Comparison of ENCODE assay signal across 12 cellular contexts in genomic region chr1:24567792-24568388, GRCh38. TPM values are rescaled to one million over a fixed set of nuclear protein-coding genes. Genes with fewer than 3 reads are reported as not detected.
DNase-seq lines count a peak whose midpoint lies in the region; ATAC-seq, FAIRE-seq and TF ChIP-seq lines count a peak whose summit lies in the region.
"Had no signal": no experiment of that assay in that cellular context is flagged by ENCODE, and none has a peak within 500 bp of the region (broad histone marks: within the 10 kb centered on the region; RNA-seq: fewer than 3 reads in every experiment).

No MANE protein-coding gene starts in this region.

- no peak overlapping the region for H3K56ac ChIP-seq in IMR-90 (ENCODE audit: extremely low read depth, insufficient read depth, low read length)
- H3K56ac ChIP-seq in H1 (replicated peaks; ENCODE audit: insufficient read length, low read depth, low read length) = no peak overlapping the region

- TF ChIP-seq RAD21 in IMR-90 (IDR thresholded peaks at IDR 0.05; ENCODE audit: low read length) (no peak), H1 (IDR thresholded peaks at IDR 0.05 in 1 of 2, conservative IDR thresholded peaks at IDR 0.05 in 1 of 2; ENCODE audit: low read depth in 2 of 2, low read length in 2 of 2) (0 out of 4 replicates have a peak, but pooled peaks of 1 of the 2 experiments have one; percentile 27)

- no peak overlapping the region for H3K14ac ChIP-seq in IMR-90 (replicated peaks; ENCODE audit: low read depth, low read length)
- H3K14ac ChIP-seq in H1 (ENCODE audit: insufficient read length) = no peak overlapping the region

- H2AK5ac ChIP-seq in IMR-90 (ENCODE audit: low read depth, low read length) = no peak overlapping the region
- no peak overlapping the region for H2AK5ac ChIP-seq in H1 (ENCODE audit: low read depth, low read length)

- FAIRE-seq in H1 (lab: Jason Lieb, UNC) = no peak
- FAIRE-seq: D721Med had no signal

- H3K23me2 ChIP-seq in H1 (ENCODE audit: low read depth, low read length) = no peaks in the 10 kb centered on the region

- H3K18ac ChIP-seq in IMR-90 (ENCODE audit: low read depth, low read length) (no peak overlapping the region), H1 (ENCODE audit: extremely low read depth, low read length) (no peak overlapping the region)

- H3K9me1 ChIP-seq in IMR-90 (ENCODE audit: insufficient read depth, low read length) = no peaks in the 10 kb centered on the region

- no peak for TF ChIP-seq EP300 in H1 (IDR thresholded peaks at IDR 0.05; ENCODE audit: borderline replicate concordance in 1 of 2, low read depth in 2 of 2, low read length in 2 of 2)

- H3K4me2 ChIP-seq in IMR-90 (ENCODE audit: low read depth, low read length) = no peak overlapping the region
- no peak overlapping the region for H3K4me2 ChIP-seq in H1 (ENCODE audit: insufficient read depth in 1 of 2, low read depth in 2 of 2, low read length in 2 of 2)

- H3K27ac ChIP-seq in C4-2B = peak overlapping the region; percentile 44
- no peak overlapping the region for H3K27ac ChIP-seq in IMR-90 (ENCODE audit: insufficient read depth, low read length)
- H3K27ac ChIP-seq in H1 (ENCODE audit: low read depth, low read length) = no peak overlapping the region

- H3K36me3 ChIP-seq in IMR-90 (ENCODE audit: control insufficient read depth, insufficient read depth, low read length) (no peaks in the 10 kb centered on the region), H1 (ENCODE audit: control insufficient read depth in 2 of 4, insufficient read depth in 4 of 4, low read length in 3 of 4) (no peaks in the 10 kb centered on the region), mucosa of stomach (ENCODE audit: control insufficient read depth, insufficient read depth, low read length) (no peaks in the 10 kb centered on the region), MG63 (no peaks in the 10 kb centered on the region)

- H2BK120ac ChIP-seq in IMR-90 (ENCODE audit: low read depth, low read length) (no peak overlapping the region), H1 (replicated peaks; ENCODE audit: low read depth, low read length) (no peak overlapping the region)

- TF ChIP-seq CTCF in C4-2B (conservative IDR thresholded peaks at IDR 0.05) = peak; percentile 31
- TF ChIP-seq CTCF in IMR-90 (conservative IDR thresholded peaks at IDR 0.05; ENCODE audit: low read depth, low read length) = no peak
- peak in 2 of 3 experiments; percentile 36 to 39; a peak in 2 of 4 replicates for TF ChIP-seq CTCF in H1 (IDR thresholded peaks at IDR 0.05; ENCODE audit: control extremely low read depth in 1 of 3, insufficient read depth in 1 of 3, low read depth in 1 of 3, low read length in 3 of 3)

- POLR2A ChIA-PET in IMR-90 (lab: Charles Lee; ENCODE audit: unreplicated experiment) (no interaction called here), H1 (lab: Charles Lee; ENCODE audit: partially characterized antibody) (no interaction called here)

- in situ Hi-C loops in IMR-90 (cut with MboI; ENCODE audit: low sequenced_read_pairs) (no loop called here), ACHN (cut with HindIII; ENCODE audit: low pct_ligation_motif_present, low pct_unique_long_range_greater_than_20kb, low sequenced_read_pairs) (no loop called here)

- H3K9ac ChIP-seq in IMR-90 (ENCODE audit: low read depth, low read length) (no peak overlapping the region), H1 (replicated peaks in 1 of 4; ENCODE audit: extremely low read depth in 1 of 4, low read depth in 3 of 4, low read length in 3 of 4) (no peak overlapping the region), mucosa of stomach (ENCODE audit: low read length) (peak overlapping the region; percentile 38)

- no peak overlapping the region for H4K91ac ChIP-seq in IMR-90 (ENCODE audit: insufficient read depth, low read depth, low read length)
- H4K91ac ChIP-seq in H1 (replicated peaks; ENCODE audit: insufficient read length, low read length) = no peak overlapping the region

- CTCF ChIA-PET in IMR-90 (lab: Yijun Ruan, JAX) (no interaction called here), H1 (lab: Charles Lee; ENCODE audit: partially characterized antibody) (interaction anchor here (1.3 to 2.3 kb wide), 3 partner anchors 16 to 153 kb away, joined by 3 to 8 read pairs (median 7); partner anchors contain the start of gene NIPAL3)

- BruUV-seq in IMR-90 (replicated peaks; lab: Mats Ljungman, UMichigan) = no TSS peak

- no peaks in the 10 kb centered on the region for H3K79me2 ChIP-seq in H1 (ENCODE audit: control insufficient read depth in 1 of 2, insufficient read depth in 2 of 2, low read length in 2 of 2)

- DNase-seq in IMR-90 (no peak), H1 (ENCODE audit: low read depth in 1 of 2, low spot score in 2 of 2) (no peak), ACHN (no peak), MG63 (no peak)
- DNase-seq: NCI-H1694 had no signal

- H3K27me3 ChIP-seq in IMR-90 (ENCODE audit: control insufficient read depth, insufficient read depth, low read length) (no peaks in the 10 kb centered on the region), H1 (replicated peaks in 1 of 4; ENCODE audit: control insufficient read depth in 3 of 4, extremely low read depth in 1 of 4, insufficient read depth in 3 of 4, low read length in 3 of 4) (no peaks in the 10 kb centered on the region), mucosa of stomach (ENCODE audit: control insufficient read depth, insufficient read depth, low read length) (no peaks in the 10 kb centered on the region), MG63 (no peaks in the 10 kb centered on the region)

- no peak overlapping the region for H4K8ac ChIP-seq in IMR-90 (ENCODE audit: low read depth in 2 of 2, low read length in 2 of 2)
- H4K8ac ChIP-seq in H1 (ENCODE audit: extremely low read depth, insufficient read depth, low read length) = no peak overlapping the region

- H4K20me1 ChIP-seq in IMR-90 (ENCODE audit: insufficient read depth, low read length) = no peaks in the 10 kb centered on the region
- no peaks in the 10 kb centered on the region for H4K20me1 ChIP-seq in H1 (replicated peaks in 1 of 2; ENCODE audit: control insufficient read depth in 1 of 2, insufficient read depth in 2 of 2, low read length in 2 of 2)

- intact Hi-C loops in IMR-90 (cut with micrococcal nuclease) = no loop called here

- H3K79me1 ChIP-seq in IMR-90 (ENCODE audit: low read depth in 1 of 2, low read length in 2 of 2) (no peaks in the 10 kb centered on the region), H1 (ENCODE audit: low read depth, low read length) (no peaks in the 10 kb centered on the region; the same call in 1 of the 2 replicates)

- 0% methylated on average over 1 of the region's 17 CpGs; no CpG with 5 or more reads in 1 of the 2 experiments for WGBS in IMR-90 (ENCODE audit: extremely low coverage in 2 of 2, insufficient read length in 1 of 2), 2 experiments
- 89% methylated on average over 17 of the region's 17 CpGs; no CpG with 5 or more reads in 1 of the 2 experiments for WGBS in H1 (ENCODE audit: extremely low coverage in 1 of 2, insufficient coverage in 1 of 2, insufficient read length in 1 of 2, insufficient replicate concordance in 2 of 2, low coverage in 1 of 2, low lambda C conversion rate in 2 of 2, missing lambda C conversion rate in 1 of 2), 2 experiments

- H2BK20ac ChIP-seq in IMR-90 (ENCODE audit: low read depth, low read length) (no peak overlapping the region), H1 (ENCODE audit: low read length) (no peak overlapping the region)

- no peak overlapping the region for H2AK9ac ChIP-seq in IMR-90 (replicated peaks; ENCODE audit: low read depth, low read length, poor library complexity)

- no peak overlapping the region for H2BK5ac ChIP-seq in IMR-90 (ENCODE audit: low read depth, low read length, poor library complexity, severe bottlenecking)
- H2BK5ac ChIP-seq in H1 (ENCODE audit: low read depth, low read length) = no peak overlapping the region

- no peak overlapping the region for H3K4ac ChIP-seq in IMR-90 (ENCODE audit: low read depth, low read length)
- H3K4ac ChIP-seq in H1 (replicated peaks; ENCODE audit: insufficient read length, low read depth, low read length) = no peak overlapping the region

- no peaks in the 10 kb centered on the region for H3K4me1 ChIP-seq in IMR-90 (ENCODE audit: control insufficient read depth, insufficient read depth, low read length)
- peaks cover 2 to 11% (median 3%) of the 10 kb centered on the region in 4 experiments; a peak in 4 of 7 replicates for H3K4me1 ChIP-seq in H1 (replicated peaks in 1 of 4; ENCODE audit: control insufficient read depth in 3 of 4, insufficient read depth in 4 of 4, low read length in 3 of 4)
- H3K4me1 ChIP-seq in mucosa of stomach (ENCODE audit: control insufficient read depth, insufficient read depth, low read length) = peaks cover 20% of the 10 kb centered on the region

- dilution Hi-C loops in IMR-90 (cut with HindIII; ENCODE audit: low sequenced_read_pairs, unreplicated experiment) = no loop called here

- no peak overlapping the region for H4K5ac ChIP-seq in IMR-90 (ENCODE audit: low read depth, low read length)
- H4K5ac ChIP-seq in H1 (ENCODE audit: insufficient read length, low read depth, low read length) = no peak overlapping the region

- H2BK12ac ChIP-seq in H1 (ENCODE audit: low read depth, low read length) = no peak overlapping the region

- H3K23ac ChIP-seq in IMR-90 (ENCODE audit: low read depth, low read length) (no peak overlapping the region), H1 (ENCODE audit: insufficient read length) (no peak overlapping the region)

- ATAC-seq in IMR-90 (ENCODE audit: low read depth) (no peak), HG02840 (IDR thresholded peaks at IDR 0.05; ENCODE audit: low FRiP score, unreplicated experiment) (no peak), GM18511 (IDR thresholded peaks at IDR 0.05; ENCODE audit: unreplicated experiment) (no peak)

- no peak for TF ChIP-seq POLR2A in IMR-90 (IDR thresholded peaks at IDR 0.05; ENCODE audit: low read depth, low read length)
- no peak for TF ChIP-seq POLR2A in H1 (IDR thresholded peaks at IDR 0.05; ENCODE audit: control extremely low read depth in 1 of 2, low read depth in 2 of 2, low read length in 2 of 2)

- H3K4me3 ChIP-seq in IMR-90 (ENCODE audit: insufficient read depth, low read depth, low read length) (no peak overlapping the region), H1 (ENCODE audit: extremely low read depth in 1 of 4, insufficient read depth in 2 of 4, low read depth in 3 of 4, low read length in 4 of 4) (no peak overlapping the region), mucosa of stomach (ENCODE audit: low read length) (no peak overlapping the region), MG63 (no peak overlapping the region)

- no peaks in the 10 kb centered on the region for H3K9me3 ChIP-seq in IMR-90 (ENCODE audit: control insufficient read depth, insufficient read depth, low read length)
- no peaks in the 10 kb centered on the region for H3K9me3 ChIP-seq in H1 (ENCODE audit: insufficient read depth in 2 of 2, low read depth in 1 of 2, low read length in 1 of 2)
- no peaks in the 10 kb centered on the region for H3K9me3 ChIP-seq in mucosa of stomach (ENCODE audit: control insufficient read depth, low read length)
- H3K9me3 ChIP-seq in MG63 = no peaks in the 10 kb centered on the region

- H2BK15ac ChIP-seq in IMR-90 (ENCODE audit: low read depth, low read length) = no peak overlapping the region
- no peak overlapping the region for H2BK15ac ChIP-seq in H1 (ENCODE audit: low read length)

- H2AFZ ChIP-seq in IMR-90 (replicated peaks; ENCODE audit: low read length, poor library complexity) = peak overlapping the region; percentile 12
- no peak overlapping the region; the same call in 1 of the 2 replicates for H2AFZ ChIP-seq in H1 (ENCODE audit: low read length)

RNA-seq across cellular contexts. Expression of gene NCMAP, which starts 12.0 kb away (rescaled TPM):
- not detected in 2 replicates for total RNA-seq in IMR-90 (2012; rRNA removed)
- polyA plus RNA-seq in IMR-90 (2012; rRNA removed) (not detected in 2 replicates), H1 (2011; rRNA removed) (0.14 and 0.21 TPM in 2 replicates)
- polyA plus RNA-seq in IMR-90 (2012; cell fraction: cytosol; rRNA removed) = not detected in 2 replicates
- not detected in 2 replicates for polyA plus RNA-seq in IMR-90 (2012; cell fraction: nucleus; rRNA removed; ENCODE audit: low replicate concordance)
- 0.21 and 0.39 TPM in 2 replicates for total RNA-seq in H1 (2021; fragmentation: NEBNext Ultra II Directional; extraction: Animal tissue kit (Norgen Biotek cat#: 25700))
- polyA plus RNA-seq in H1 (2011; cell fraction: cytosol; rRNA removed) = 0.26 TPM
- 0.19 TPM for polyA plus RNA-seq in H1 (2011; cell fraction: nucleus; rRNA removed)
- polyA plus RNA-seq in H1 (2012, experiment 1 of 2) = 0.09 to 0.19 TPM (median 0.12 TPM) in 4 replicates
- polyA plus RNA-seq in H1 (2012, experiment 2 of 2) = 0.10 TPM
- polyA plus RNA-seq in H1 (2013, experiment 1 of 2) = 0.18 TPM
- 0.18 TPM for polyA plus RNA-seq in H1 (2013, experiment 2 of 2)
- 0.46 and 0.66 TPM in 2 replicates for polyA minus RNA-seq in H1 (2011; rRNA and poly(A)+ RNA removed)
- polyA minus RNA-seq in H1 (2011; cell fraction: cytosol; rRNA and poly(A)+ RNA removed) = not detected
- polyA minus RNA-seq in H1 (2011; cell fraction: nucleus; rRNA and poly(A)+ RNA removed) = not detected
- total RNA-seq in MG63 (2014; rRNA removed; shearing (Covaris generic); ENCODE audit: low replicate concordance) = not detected in 2 replicates
- total RNA-seq: myocyte; T-helper 2 cell treated with Interferon-gamma antibody and Interleukin-4, amounts not matched to agents 100 ng/mL and 5 ng/mL, for 36 hours had no signal
